In genomic region chr11:12219732-12220131, GRCh38 we compare ENCODE assay signal across 1 cellular context.
TF ChIP-seq lines count a peak whose summit lies in the region.

No MANE protein-coding gene starts in this region.

TF ChIP-seq in GM23338, 12 proteins besides CTCF, POLR2A, EP300 and RAD21 (continued from another document):
- TF ChIP-seq ZNF462 (CRISPR knock-in tag; IDR thresholded peaks at IDR 0.05) (no peak), EZH2phosphoT487 (IDR thresholded peaks at IDR 0.05; ENCODE audit: unreplicated experiment) (no peak), ZNF331 (CRISPR knock-in tag; IDR thresholded peaks at IDR 0.05; ENCODE audit: low read depth) (no peak), POLR2AphosphoS5 (IDR thresholded peaks at IDR 0.05; ENCODE audit: low read depth) (no peak)
